In the genomic region with DNA sequence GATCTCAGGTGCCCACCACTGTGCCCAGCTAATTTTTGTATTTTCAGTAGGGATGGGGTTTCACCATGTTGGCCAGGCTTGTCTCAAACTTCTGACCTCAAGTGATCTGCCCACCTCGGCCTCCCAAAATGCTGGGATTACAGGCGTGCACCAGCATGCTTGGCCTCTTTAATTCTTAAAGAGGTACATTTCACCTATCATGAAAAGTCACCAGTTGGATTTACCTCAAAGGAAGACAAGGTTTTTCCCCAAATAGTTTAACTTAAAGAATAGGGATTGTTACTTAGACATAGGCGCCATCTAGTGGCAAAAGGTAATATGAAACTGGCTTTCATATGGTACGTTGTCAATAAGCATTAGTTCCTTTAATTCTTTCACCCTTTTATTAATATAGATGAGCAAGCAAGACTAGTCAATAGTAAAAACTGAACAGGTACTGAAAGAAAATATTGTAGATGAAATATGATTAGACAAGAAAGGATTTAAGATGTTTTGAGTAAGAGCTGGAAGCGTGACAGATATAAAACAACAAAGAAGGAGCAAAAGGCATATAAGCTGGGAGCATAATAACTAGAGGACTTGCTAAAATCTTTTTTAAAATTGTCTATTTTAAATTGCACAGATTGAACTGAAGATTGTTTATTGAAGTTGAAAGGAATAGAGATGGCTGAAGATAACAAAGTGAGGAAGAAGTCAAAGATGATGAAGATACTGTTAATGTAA, we compare ENCODE assay signal across 9 cellular contexts. TPM values are rescaled to one million over a fixed set of nuclear protein-coding genes. Genes with fewer than 3 reads are reported as not detected.
DNase-seq lines count a peak whose midpoint lies in the region; ATAC-seq and TF ChIP-seq lines count a peak whose summit lies in the region.
"Had no signal": no experiment of that assay in that cellular context is flagged by ENCODE, and none has a peak within 500 bp of the region (broad histone marks: within the 10 kb centered on the region; RNA-seq: fewer than 3 reads in every experiment).

No MANE protein-coding gene starts in this region.

- DNase-seq in AG10803 (ENCODE audit: low read depth) (peak; percentile 63), GM12864 (ENCODE audit: low read depth) (peak; percentile 53), NCI-H1048 (lab: John Stamatoyannopoulos, UW) (peak; percentile 14), SKM-1 treated with dmso at 0.1 percent for 144 hours (lab: John Stamatoyannopoulos, UW; ENCODE audit: unreplicated experiment) (peak; percentile 37), fibroblast of lung (ENCODE audit: low read depth in 2 of 2) (peak; percentile 37 to 79), pons (ENCODE audit: low spot score) (peak; percentile 76)
- no peak for DNase-seq in activated T-helper 2 cell treated with anti-CD3 and anti-CD28 coated beads, Interferon-gamma antibody, Interleukin-2, Interleukin-4, amounts not matched to agents 10 μg/mL and 5 μg/mL and 100 μg/mL, durations not matched to agents 14 hours and 24 hours and 36 hours (ENCODE audit: low spot score)

- intact Hi-C loops in activated T-helper 2 cell treated with anti-CD3 and anti-CD28 coated beads, Interferon-gamma antibody, Interleukin-2, Interleukin-4, amounts not matched to agents 10 μg/mL and 5 μg/mL and 100 μg/mL, durations not matched to agents 14 hours and 24 hours and 36 hours (cut with micrococcal nuclease): loop anchor here (1.0 to 10.0 kb wide), 3 partner anchors 35 to 278 kb away; no protein-coding TSS in a partner anchor

- no peak overlapping the region for H3K27ac ChIP-seq in fibroblast of lung (ENCODE audit: insufficient read depth, low read length)

- H4K20me1 ChIP-seq in fibroblast of lung (ENCODE audit: control insufficient read depth, extremely low read depth, insufficient read depth, low read length): no peaks in the 10 kb centered on the region

- peak; percentile 75 for TF ChIP-seq CTCF in AG10803 (conservative IDR thresholded peaks at IDR 0.05; ENCODE audit: low read length)
- peak; percentile 57 for TF ChIP-seq CTCF in GM12864 (IDR thresholded peaks at IDR 0.05; ENCODE audit: low read depth, low read length, missing control alignments)
- peak in 1 of 2 donors; percentile 62 for TF ChIP-seq CTCF in fibroblast of lung (conservative IDR thresholded peaks at IDR 0.05 in 1 of 2, IDR thresholded peaks at IDR 0.05 in 1 of 2; ENCODE audit: low read depth in 1 of 2, low read length in 2 of 2)

- no peaks in the 10 kb centered on the region for H3K9me3 ChIP-seq in fibroblast of lung (ENCODE audit: control insufficient read depth, insufficient read depth, low read depth, low read length)

- no peak overlapping the region for H3K4me3 Mint-ChIP-seq in activated T-helper 2 cell treated with anti-CD3 and anti-CD28 coated beads, Interferon-gamma antibody, Interleukin-2, Interleukin-4, amounts not matched to agents 10 μg/mL and 5 μg/mL and 100 μg/mL, durations not matched to agents 14 hours and 24 hours and 36 hours (ENCODE audit: low read depth)
- H3K4me3 Mint-ChIP-seq: T-helper 1 cell treated with Interleukin-12 subunit alpha and Interleukin-12 subunit beta and Interleukin-4 antibody, amounts not matched to agents 30 μg/mL and 1 μg/mL, for 36 hours had no signal

- H3K27me3 Mint-ChIP-seq in activated T-helper 2 cell treated with anti-CD3 and anti-CD28 coated beads, Interferon-gamma antibody, Interleukin-2, Interleukin-4, amounts not matched to agents 10 μg/mL and 5 μg/mL and 100 μg/mL, durations not matched to agents 14 hours and 24 hours and 36 hours (ENCODE audit: low read depth): peaks cover 20% of the 10 kb centered on the region

- H3K79me2 ChIP-seq in fibroblast of lung (ENCODE audit: control insufficient read depth, insufficient read depth, low read length): no peaks in the 10 kb centered on the region

- H3K4me3 ChIP-seq in AG10803 (ENCODE audit: low read length) (no peak overlapping the region), GM12864 (ENCODE audit: low read depth, low read length) (no peak overlapping the region), fibroblast of lung (replicated peaks in 1 of 4; ENCODE audit: control extremely low read depth in 1 of 4, insufficient read depth in 1 of 4, low read depth in 3 of 4, low read length in 4 of 4) (no peak overlapping the region)

- no peaks in the 10 kb centered on the region for H3K36me3 ChIP-seq in fibroblast of lung (ENCODE audit: control insufficient read depth, insufficient read depth, low read length)

- no peaks in the 10 kb centered on the region for H3K36me3 Mint-ChIP-seq in activated T-helper 2 cell treated with anti-CD3 and anti-CD28 coated beads, Interferon-gamma antibody, Interleukin-2, Interleukin-4, amounts not matched to agents 10 μg/mL and 5 μg/mL and 100 μg/mL, durations not matched to agents 14 hours and 24 hours and 36 hours (ENCODE audit: low read depth)

- H3K4me2 ChIP-seq in fibroblast of lung (ENCODE audit: extremely low read depth, insufficient read depth, low read length): peak overlapping the region; percentile 13

- H3K4me1 ChIP-seq in fibroblast of lung (ENCODE audit: control insufficient read depth, extremely low read depth, insufficient read depth, low read length): no peaks in the 10 kb centered on the region

- H3K27ac Mint-ChIP-seq in activated T-helper 2 cell treated with anti-CD3 and anti-CD28 coated beads, Interferon-gamma antibody, Interleukin-2, Interleukin-4, amounts not matched to agents 10 μg/mL and 5 μg/mL and 100 μg/mL, durations not matched to agents 14 hours and 24 hours and 36 hours: no peak overlapping the region
- H3K27ac Mint-ChIP-seq: T-helper 1 cell treated with Interleukin-12 subunit alpha and Interleukin-12 subunit beta and Interleukin-4 antibody, amounts not matched to agents 30 μg/mL and 1 μg/mL, for 36 hours had no signal

- peak; percentile 76 for ATAC-seq in HG02571 (IDR thresholded peaks at IDR 0.05; ENCODE audit: unreplicated experiment)

- H2AFZ ChIP-seq in fibroblast of lung (ENCODE audit: low read length): no peak overlapping the region

- no peaks in the 10 kb centered on the region for H3K27me3 ChIP-seq in fibroblast of lung (ENCODE audit: control insufficient read depth, insufficient read depth, low read length)

- H3K9ac ChIP-seq in fibroblast of lung (ENCODE audit: insufficient read depth, low read length): no peak overlapping the region

- peaks cover 8% of the 10 kb centered on the region for H3K4me1 Mint-ChIP-seq in activated T-helper 2 cell treated with anti-CD3 and anti-CD28 coated beads, Interferon-gamma antibody, Interleukin-2, Interleukin-4, amounts not matched to agents 10 μg/mL and 5 μg/mL and 100 μg/mL, durations not matched to agents 14 hours and 24 hours and 36 hours (ENCODE audit: low read depth)

- no peaks in the 10 kb centered on the region for H3K9me3 Mint-ChIP-seq in activated T-helper 2 cell treated with anti-CD3 and anti-CD28 coated beads, Interferon-gamma antibody, Interleukin-2, Interleukin-4, amounts not matched to agents 10 μg/mL and 5 μg/mL and 100 μg/mL, durations not matched to agents 14 hours and 24 hours and 36 hours
- H3K9me3 Mint-ChIP-seq: T-helper 1 cell treated with Interleukin-12 subunit alpha and Interleukin-12 subunit beta and Interleukin-4 antibody, amounts not matched to agents 30 μg/mL and 1 μg/mL, for 36 hours had no signal

RNA-seq across cellular contexts. Expression of a gene that starts 35.0 kb away (rescaled TPM):
- 57.0 and 69.2 TPM in 2 replicates for total RNA-seq in fibroblast of lung
- polyA plus RNA-seq in fibroblast of lung: 87.5 and 103 TPM in 2 replicates
- 60.9 and 80.5 TPM in 2 replicates for polyA plus RNA-seq in fibroblast of lung (2012)
- 4.1 and 4.2 TPM in 2 replicates for polyA minus RNA-seq in fibroblast of lung (ENCODE audit: low replicate concordance)
- 106 and 110 TPM in 2 replicates for total RNA-seq in activated T-helper 2 cell treated with anti-CD3 and anti-CD28 coated beads, Interferon-gamma antibody, Interleukin-2, Interleukin-4, amounts not matched to agents 10 μg/mL and 5 μg/mL and 100 μg/mL, durations not matched to agents 14 hours and 24 hours and 36 hours
